Comparison of ENCODE assay signal across 8 cellular contexts in the genomic region with DNA sequence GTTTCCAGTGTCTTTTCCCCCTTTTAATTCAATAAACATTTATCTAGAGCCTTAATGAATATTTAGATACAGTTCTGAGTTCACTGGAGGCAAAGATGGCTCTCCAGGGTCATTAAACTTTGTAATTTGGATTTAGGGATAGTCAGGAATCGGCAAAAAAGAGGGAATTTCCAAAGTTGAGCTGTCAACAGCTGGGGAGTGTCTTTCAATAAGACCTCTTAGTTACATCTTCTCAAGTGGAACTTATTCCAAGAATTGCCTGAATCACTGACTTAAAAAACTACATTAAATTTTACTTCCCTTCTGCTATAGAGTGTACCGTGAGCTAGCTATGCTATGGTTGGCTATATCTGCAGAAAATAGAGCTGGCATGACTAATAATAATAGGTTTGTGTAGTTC. TPM values are rescaled to one million over a fixed set of nuclear protein-coding genes. Genes with fewer than 3 reads are reported as not detected.
DNase-seq lines count a peak whose midpoint lies in the region; ATAC-seq, FAIRE-seq and TF ChIP-seq lines count a peak whose summit lies in the region.

No MANE protein-coding gene starts in this region.

- H3K27ac Mint-ChIP-seq in nephron progenitor cell: no peak overlapping the region

- H3K4me3 ChIP-seq in BLaER1 treated with 17β-estradiol and CSF1 and Interleukin-3, amounts not matched to agents 10 nM and 100 nM: peak overlapping the region; percentile 84 to 99 (median 98)
- peak overlapping the region; percentile 86 for H3K4me3 ChIP-seq in Loucy (ENCODE audit: low read length, poor library complexity, severe bottlenecking)

- H3K4me1 Mint-ChIP-seq in nephron progenitor cell: peaks cover 49% of the 10 kb centered on the region

- H3K36me3 ChIP-seq in BLaER1 treated with 17β-estradiol and CSF1 and Interleukin-3, amounts not matched to agents 10 nM and 100 nM: peaks cover 0 to 4% (median 0%) of the 10 kb centered on the region in 11 experiments; a peak in 1 of 22 replicates
- no peaks in the 10 kb centered on the region for H3K36me3 ChIP-seq in Loucy (ENCODE audit: insufficient read depth, low read length)

- H3K4me2 ChIP-seq in BLaER1 treated with 17β-estradiol and CSF1 and Interleukin-3, amounts not matched to agents 10 nM and 100 nM: peak overlapping the region; percentile 81 to 92 (median 89)
- peak overlapping the region; percentile 93 for H3K4me2 ChIP-seq in Loucy (ENCODE audit: low read depth, low read length, poor library complexity, severe bottlenecking)

- H3F3A ChIP-seq in Loucy (ENCODE audit: low read depth): no peaks in the 10 kb centered on the region; the same call in 1 of the 2 replicates

- H3K4me3 Mint-ChIP-seq in nephron progenitor cell: peak overlapping the region; percentile 95

- H3K9me3 ChIP-seq in BLaER1 treated with 17β-estradiol and CSF1 and Interleukin-3, amounts not matched to agents 10 nM and 100 nM (replicated peaks in 1 of 11): no peaks in the 10 kb centered on the region
- no peaks in the 10 kb centered on the region for H3K9me3 ChIP-seq in Loucy (ENCODE audit: insufficient read depth, low read depth, low read length)

- peak overlapping the region; percentile 75 to 95 (median 92); a peak in 21 of 22 replicates for H3K27ac ChIP-seq in BLaER1 treated with 17β-estradiol and CSF1 and Interleukin-3, amounts not matched to agents 10 nM and 100 nM

- H3K9me2 ChIP-seq in Loucy (replicated peaks; ENCODE audit: low read depth, low read length): no peaks in the 10 kb centered on the region

- no peak for TF ChIP-seq POLR2A in GM12891 (IDR thresholded peaks at IDR 0.05; ENCODE audit: low read depth, low read length)

- no peak overlapping the region for H2AFZ ChIP-seq in Loucy (ENCODE audit: low read length)

- FAIRE-seq in GM12891 (lab: Jason Lieb, UNC): no peak

- no peaks in the 10 kb centered on the region for H3K9me3 Mint-ChIP-seq in nephron progenitor cell

- ATAC-seq in GM18868 (IDR thresholded peaks at IDR 0.05; ENCODE audit: unreplicated experiment): no peak

- TF ChIP-seq CTCF in Loucy (conservative IDR thresholded peaks at IDR 0.05; ENCODE audit: low read length) (no peak), nephron progenitor cell (IDR thresholded peaks at IDR 0.05) (no peak)

- peaks cover 71% of the 10 kb centered on the region for H3K79me2 ChIP-seq in Loucy (ENCODE audit: insufficient read depth, low read length)

- no peaks in the 10 kb centered on the region; a peak in 1 of 22 replicates for H3K27me3 ChIP-seq in BLaER1 treated with 17β-estradiol and CSF1 and Interleukin-3, amounts not matched to agents 10 nM and 100 nM
- no peaks in the 10 kb centered on the region for H3K27me3 ChIP-seq in Loucy (ENCODE audit: insufficient read depth, low read length, poor library complexity, severe bottlenecking)

- H3K9ac ChIP-seq in BLaER1 treated with 17β-estradiol and CSF1 and Interleukin-3, amounts not matched to agents 10 nM and 100 nM: peak overlapping the region; percentile 87 to 96 (median 92)
- peak overlapping the region; percentile 88 for H3K9ac ChIP-seq in Loucy (ENCODE audit: low read depth, low read length, poor library complexity, severe bottlenecking)

- peak; percentile 23 for DNase-seq in dermis blood vessel endothelial cell
- no peak for DNase-seq in nephron progenitor cell
- no peak for DNase-seq in ureter (ENCODE audit: low spot score)
- DNase-seq in putamen (ENCODE audit: low spot score): no peak
- no peak for DNase-seq in GM12891 (ENCODE audit: insufficient read length, low spot score)

- H3K36me3 Mint-ChIP-seq in nephron progenitor cell (ENCODE audit: low read depth): no peaks in the 10 kb centered on the region

- peaks cover 33 to 41% (median 36%) of the 10 kb centered on the region in 10 experiments for H3K4me1 ChIP-seq in BLaER1 treated with 17β-estradiol and CSF1 and Interleukin-3, amounts not matched to agents 10 nM and 100 nM
- peaks cover 57% of the 10 kb centered on the region for H3K4me1 ChIP-seq in Loucy (ENCODE audit: insufficient read depth, low read length, poor library complexity, severe bottlenecking)

- peaks cover 7% of the 10 kb centered on the region for H3K27me3 Mint-ChIP-seq in nephron progenitor cell (ENCODE audit: low read depth, poor library complexity)

- H4K20me1 ChIP-seq in BLaER1 treated with 17β-estradiol and CSF1 and Interleukin-3, amounts not matched to agents 10 nM and 100 nM: peaks cover 40 to 57% (median 52%) of the 10 kb centered on the region in 11 experiments
- H4K20me1 ChIP-seq in Loucy (ENCODE audit: insufficient read depth, low read length, poor library complexity, severe bottlenecking): peaks cover 50% of the 10 kb centered on the region

TF ChIP-seq in GM12891, 5 proteins besides CTCF, POLR2A, EP300 and RAD21:
- no peak for TF ChIP-seq SPI1 (IDR thresholded peaks at IDR 0.05; ENCODE audit: low read depth, low read length)
- TF ChIP-seq PAX5 (IDR thresholded peaks at IDR 0.05; ENCODE audit: insufficient read depth, low read length, severe bottlenecking): no peak
- TF ChIP-seq POU2F2 (IDR thresholded peaks at IDR 0.05; ENCODE audit: low read depth, low read length): no peak
- TF ChIP-seq POLR2AphosphoS5 (IDR thresholded peaks at IDR 0.05; ENCODE audit: low read depth, low read length): no peak
- TF ChIP-seq TAF1 (IDR thresholded peaks at IDR 0.05; ENCODE audit: low read depth, low read length): no peak

RNA-seq across cellular contexts. Expression of a gene that starts 2.0 kb away (rescaled TPM):
- total RNA-seq in dermis blood vessel endothelial cell (21.8 and 25.7 TPM in 2 replicates), ureter (27.3 TPM)
- polyA plus RNA-seq in GM12891 (2012; ENCODE audit: low read depth, missing spikeins): 19.9 TPM
